Comparison of ENCODE assay signal across 3 cellular contexts in genomic region chr1:235614442-235614954, GRCh38.
A peak's percentile ranks its signal among the peaks of the same experiment; 100 is the strongest.
TF ChIP-seq lines count a peak whose summit lies in the region.

No MANE protein-coding gene starts in this region.

TF ChIP-seq in HCT116, 20 proteins besides CTCF, POLR2A, EP300 and RAD21:
- no peak for TF ChIP-seq MAX (IDR thresholded peaks at IDR 0.05)
- no peak for TF ChIP-seq CBX3 (IDR thresholded peaks at IDR 0.05; ENCODE audit: low read depth)
- TF ChIP-seq JUND (IDR thresholded peaks at IDR 0.05): no peak
- no peak for TF ChIP-seq ELF1 (IDR thresholded peaks at IDR 0.05; ENCODE audit: borderline replicate concordance, low read depth)
- TF ChIP-seq ZFX (IDR thresholded peaks at IDR 0.05): no peak
- no peak for TF ChIP-seq REST (IDR thresholded peaks at IDR 0.05; ENCODE audit: low read depth)
- TF ChIP-seq SIN3A (IDR thresholded peaks at IDR 0.05; ENCODE audit: low read depth): no peak
- TF ChIP-seq EGR1 (IDR thresholded peaks at IDR 0.05; ENCODE audit: low read depth): no peak
- no peak for TF ChIP-seq SRF (IDR thresholded peaks at IDR 0.05; ENCODE audit: low read depth)
- TF ChIP-seq ZNF274 (IDR thresholded peaks at IDR 0.05; ENCODE audit: low read depth, low read length): no peak
- no peak for TF ChIP-seq EZH2 (IDR thresholded peaks at IDR 0.05)
- no peak for TF ChIP-seq POLR2AphosphoS5 (IDR thresholded peaks at IDR 0.05; ENCODE audit: low read depth, low read length)
- no peak for TF ChIP-seq CEBPB (IDR thresholded peaks at IDR 0.05; ENCODE audit: low read depth)
- TF ChIP-seq ZBTB33 (IDR thresholded peaks at IDR 0.05; ENCODE audit: extremely low read depth, insufficient replicate concordance, low read length): no peak
- TF ChIP-seq EZH2phosphoT487 (IDR thresholded peaks at IDR 0.05; ENCODE audit: borderline replicate concordance): no peak

TF ChIP-seq in H1, 55 proteins besides CTCF, POLR2A, EP300 and RAD21:
- TF ChIP-seq SP1 (IDR thresholded peaks at IDR 0.05; ENCODE audit: low read depth, low read length): no peak
- TF ChIP-seq MAX (IDR thresholded peaks at IDR 0.05): 0 out of 2 replicates have a peak, but pooled peaks have one; percentile 10

TF ChIP-seq in HepG2, 621 proteins besides CTCF, POLR2A, EP300 and RAD21 (continues in another document):
- TF ChIP-seq RFXAP (CRISPR knock-in tag; IDR thresholded peaks at IDR 0.05; ENCODE audit: borderline replicate concordance) (peak; percentile 36; the same call in 1 of the 2 replicates), NRL (CRISPR knock-in tag; IDR thresholded peaks at IDR 0.05; ENCODE audit: borderline replicate concordance) (0 out of 2 replicates have a peak, but pooled peaks have one; percentile 78), KLF12 (CRISPR knock-in tag; IDR thresholded peaks at IDR 0.05; ENCODE audit: borderline replicate concordance) (no peak), ZNF160 (CRISPR knock-in tag; IDR thresholded peaks at IDR 0.05) (no peak), SCMH1 (CRISPR knock-in tag; IDR thresholded peaks at IDR 0.05; ENCODE audit: borderline replicate concordance) (no peak), KDM6A (CRISPR knock-in tag; IDR thresholded peaks at IDR 0.05; ENCODE audit: low read depth) (peak; percentile 51), ZC3H4 (CRISPR knock-in tag; IDR thresholded peaks at IDR 0.05; ENCODE audit: borderline replicate concordance) (no peak), IRX3 (CRISPR knock-in tag; IDR thresholded peaks at IDR 0.05; ENCODE audit: borderline replicate concordance, low read depth) (no peak), RFX3 (CRISPR knock-in tag; IDR thresholded peaks at IDR 0.05) (no peak), ZNF124 (CRISPR knock-in tag; IDR thresholded peaks at IDR 0.05) (peak; percentile 78; the same call in 1 of the 2 replicates), CBX1 (IDR thresholded peaks at IDR 0.05; ENCODE audit: low read depth) (no peak), TCF7L2 (IDR thresholded peaks at IDR 0.05; ENCODE audit: low read depth, low read length) (no peak), SMARCC2 (IDR thresholded peaks at IDR 0.05) (no peak), HOMEZ (CRISPR knock-in tag; IDR thresholded peaks at IDR 0.05; ENCODE audit: low read depth) (peak; percentile 11; the same call in 1 of the 2 replicates), HOXD1 (CRISPR knock-in tag; IDR thresholded peaks at IDR 0.05) (no peak), ZNF326 (CRISPR knock-in tag; IDR thresholded peaks at IDR 0.05; ENCODE audit: borderline replicate concordance) (no peak), ZNF572 (CRISPR knock-in tag; IDR thresholded peaks at IDR 0.05) (peak; percentile 48; the same call in 1 of the 2 replicates), ZNF34 (CRISPR knock-in tag; IDR thresholded peaks at IDR 0.05; ENCODE audit: borderline replicate concordance) (no peak), MIER2 (CRISPR knock-in tag; IDR thresholded peaks at IDR 0.05) (peak; percentile 60; the same call in 1 of the 2 replicates), ZNF780A (CRISPR knock-in tag; IDR thresholded peaks at IDR 0.05) (no peak), SOX5 (CRISPR knock-in tag; IDR thresholded peaks at IDR 0.05; ENCODE audit: borderline replicate concordance) (peak; percentile 12; the same call in 1 of the 2 replicates), PHF20 (CRISPR knock-in tag; IDR thresholded peaks at IDR 0.05) (no peak; the same call in 1 of the 2 replicates), NCOR1 (IDR thresholded peaks at IDR 0.05; ENCODE audit: borderline replicate concordance, low read length) (peak; percentile 54; the same call in 1 of the 2 replicates), ZNF598 (CRISPR knock-in tag; IDR thresholded peaks at IDR 0.05; ENCODE audit: borderline replicate concordance) (peak; percentile 94; the same call in 1 of the 2 replicates), SP140L (CRISPR knock-in tag; IDR thresholded peaks at IDR 0.05; ENCODE audit: borderline replicate concordance) (no peak), TBP (CRISPR knock-in tag; IDR thresholded peaks at IDR 0.05) (no peak), RFX1 (IDR thresholded peaks at IDR 0.05) (no peak), KMT2B (CRISPR knock-in tag; IDR thresholded peaks at IDR 0.05) (0 out of 2 replicates have a peak, but pooled peaks have one; percentile 31), GLI4 (CRISPR knock-in tag; IDR thresholded peaks at IDR 0.05; ENCODE audit: borderline replicate concordance) (no peak), UBTF (CRISPR knock-in tag; IDR thresholded peaks at IDR 0.05) (peak; percentile 85), ETV6 (CRISPR knock-in tag; conservative IDR thresholded peaks at IDR 0.05) (no peak), RAD51 (IDR thresholded peaks at IDR 0.05; ENCODE audit: borderline replicate concordance) (no peak)
- TF ChIP-seq, protein P1, sequence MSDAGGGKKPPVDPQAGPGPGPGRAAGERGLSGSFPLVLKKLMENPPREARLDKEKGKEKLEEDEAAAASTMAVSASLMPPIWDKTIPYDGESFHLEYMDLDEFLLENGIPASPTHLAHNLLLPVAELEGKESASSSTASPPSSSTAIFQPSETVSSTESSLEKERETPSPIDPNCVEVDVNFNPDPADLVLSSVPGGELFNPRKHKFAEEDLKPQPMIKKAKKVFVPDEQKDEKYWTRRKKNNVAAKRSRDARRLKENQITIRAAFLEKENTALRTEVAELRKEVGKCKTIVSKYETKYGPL (CRISPR knock-in tag; IDR thresholded peaks at IDR 0.05): no peak
- TF ChIP-seq, protein P2, sequence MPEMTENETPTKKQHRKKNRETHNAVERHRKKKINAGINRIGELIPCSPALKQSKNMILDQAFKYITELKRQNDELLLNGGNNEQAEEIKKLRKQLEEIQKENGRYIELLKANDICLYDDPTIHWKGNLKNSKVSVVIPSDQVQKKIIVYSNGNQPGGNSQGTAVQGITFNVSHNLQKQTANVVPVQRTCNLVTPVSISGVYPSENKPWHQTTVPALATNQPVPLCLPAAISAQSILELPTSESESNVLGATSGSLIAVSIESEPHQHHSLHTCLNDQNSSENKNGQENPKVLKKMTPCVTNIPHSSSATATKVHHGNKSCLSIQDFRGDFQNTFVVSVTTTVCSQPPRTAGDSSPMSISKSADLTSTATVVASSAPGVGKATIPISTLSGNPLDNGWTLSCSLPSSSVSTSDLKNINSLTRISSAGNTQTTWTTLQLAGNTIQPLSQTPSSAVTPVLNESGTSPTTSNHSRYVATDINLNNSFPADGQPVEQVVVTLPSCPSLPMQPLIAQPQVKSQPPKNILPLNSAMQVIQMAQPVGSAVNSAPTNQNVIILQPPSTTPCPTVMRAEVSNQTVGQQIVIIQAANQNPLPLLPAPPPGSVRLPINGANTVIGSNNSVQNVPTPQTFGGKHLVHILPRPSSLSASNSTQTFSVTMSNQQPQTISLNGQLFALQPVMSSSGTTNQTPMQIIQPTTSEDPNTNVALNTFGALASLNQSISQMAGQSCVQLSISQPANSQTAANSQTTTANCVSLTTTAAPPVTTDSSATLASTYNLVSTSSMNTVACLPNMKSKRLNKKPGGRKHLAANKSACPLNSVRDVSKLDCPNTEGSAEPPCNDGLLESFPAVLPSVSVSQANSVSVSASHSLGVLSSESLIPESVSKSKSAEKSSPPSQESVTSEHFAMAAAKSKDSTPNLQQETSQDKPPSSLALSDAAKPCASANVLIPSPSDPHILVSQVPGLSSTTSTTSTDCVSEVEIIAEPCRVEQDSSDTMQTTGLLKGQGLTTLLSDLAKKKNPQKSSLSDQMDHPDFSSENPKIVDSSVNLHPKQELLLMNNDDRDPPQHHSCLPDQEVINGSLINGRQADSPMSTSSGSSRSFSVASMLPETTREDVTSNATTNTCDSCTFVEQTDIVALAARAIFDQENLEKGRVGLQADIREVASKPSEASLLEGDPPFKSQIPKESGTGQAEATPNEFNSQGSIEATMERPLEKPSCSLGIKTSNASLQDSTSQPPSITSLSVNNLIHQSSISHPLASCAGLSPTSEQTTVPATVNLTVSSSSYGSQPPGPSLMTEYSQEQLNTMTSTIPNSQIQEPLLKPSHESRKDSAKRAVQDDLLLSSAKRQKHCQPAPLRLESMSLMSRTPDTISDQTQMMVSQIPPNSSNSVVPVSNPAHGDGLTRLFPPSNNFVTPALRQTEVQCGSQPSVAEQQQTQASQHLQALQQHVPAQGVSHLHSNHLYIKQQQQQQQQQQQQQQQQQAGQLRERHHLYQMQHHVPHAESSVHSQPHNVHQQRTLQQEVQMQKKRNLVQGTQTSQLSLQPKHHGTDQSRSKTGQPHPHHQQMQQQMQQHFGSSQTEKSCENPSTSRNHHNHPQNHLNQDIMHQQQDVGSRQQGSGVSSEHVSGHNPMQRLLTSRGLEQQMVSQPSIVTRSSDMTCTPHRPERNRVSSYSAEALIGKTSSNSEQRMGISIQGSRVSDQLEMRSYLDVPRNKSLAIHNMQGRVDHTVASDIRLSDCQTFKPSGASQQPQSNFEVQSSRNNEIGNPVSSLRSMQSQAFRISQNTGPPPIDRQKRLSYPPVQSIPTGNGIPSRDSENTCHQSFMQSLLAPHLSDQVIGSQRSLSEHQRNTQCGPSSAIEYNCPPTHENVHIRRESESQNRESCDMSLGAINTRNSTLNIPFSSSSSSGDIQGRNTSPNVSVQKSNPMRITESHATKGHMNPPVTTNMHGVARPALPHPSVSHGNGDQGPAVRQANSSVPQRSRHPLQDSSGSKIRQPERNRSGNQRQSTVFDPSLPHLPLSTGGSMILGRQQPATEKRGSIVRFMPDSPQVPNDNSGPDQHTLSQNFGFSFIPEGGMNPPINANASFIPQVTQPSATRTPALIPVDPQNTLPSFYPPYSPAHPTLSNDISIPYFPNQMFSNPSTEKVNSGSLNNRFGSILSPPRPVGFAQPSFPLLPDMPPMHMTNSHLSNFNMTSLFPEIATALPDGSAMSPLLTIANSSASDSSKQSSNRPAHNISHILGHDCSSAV (CRISPR knock-in tag; IDR thresholded peaks at IDR 0.05; ENCODE audit: borderline replicate concordance): no peak
- TF ChIP-seq, protein P3, sequence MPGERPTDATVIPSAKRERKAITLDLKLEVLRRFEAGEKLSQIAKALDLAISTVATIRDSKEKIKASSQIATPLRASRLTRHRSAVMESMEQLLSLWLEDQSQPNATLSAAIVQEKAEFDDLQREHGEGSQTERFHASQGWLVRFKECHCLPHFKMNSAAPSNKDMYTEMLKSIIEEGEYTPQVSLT (CRISPR knock-in tag; IDR thresholded peaks at IDR 0.05; ENCODE audit: borderline replicate concordance, low read depth): no peak
- TF ChIP-seq, protein P4, sequence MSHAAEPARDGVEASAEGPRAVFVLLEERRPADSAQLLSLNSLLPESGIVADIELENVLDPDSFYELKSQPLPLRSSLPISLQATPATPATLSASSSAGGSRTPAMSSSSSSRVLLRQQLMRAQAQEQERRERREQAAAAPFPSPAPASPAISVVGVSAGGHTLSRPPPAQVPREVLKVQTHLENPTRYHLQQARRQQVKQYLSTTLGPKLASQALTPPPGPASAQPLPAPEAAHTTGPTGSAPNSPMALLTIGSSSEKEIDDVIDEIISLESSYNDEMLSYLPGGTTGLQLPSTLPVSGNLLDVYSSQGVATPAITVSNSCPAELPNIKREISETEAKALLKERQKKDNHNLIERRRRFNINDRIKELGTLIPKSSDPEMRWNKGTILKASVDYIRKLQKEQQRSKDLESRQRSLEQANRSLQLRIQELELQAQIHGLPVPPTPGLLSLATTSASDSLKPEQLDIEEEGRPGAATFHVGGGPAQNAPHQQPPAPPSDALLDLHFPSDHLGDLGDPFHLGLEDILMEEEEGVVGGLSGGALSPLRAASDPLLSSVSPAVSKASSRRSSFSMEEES (CRISPR knock-in tag; IDR thresholded peaks at IDR 0.05): 0 out of 2 replicates have a peak, but pooled peaks have one; percentile 19
- TF ChIP-seq, protein P5, sequence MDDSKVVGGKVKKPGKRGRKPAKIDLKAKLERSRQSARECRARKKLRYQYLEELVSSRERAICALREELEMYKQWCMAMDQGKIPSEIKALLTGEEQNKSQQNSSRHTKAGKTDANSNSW (CRISPR knock-in tag; IDR thresholded peaks at IDR 0.05; ENCODE audit: borderline replicate concordance): no peak
- TF ChIP-seq, protein P6, sequence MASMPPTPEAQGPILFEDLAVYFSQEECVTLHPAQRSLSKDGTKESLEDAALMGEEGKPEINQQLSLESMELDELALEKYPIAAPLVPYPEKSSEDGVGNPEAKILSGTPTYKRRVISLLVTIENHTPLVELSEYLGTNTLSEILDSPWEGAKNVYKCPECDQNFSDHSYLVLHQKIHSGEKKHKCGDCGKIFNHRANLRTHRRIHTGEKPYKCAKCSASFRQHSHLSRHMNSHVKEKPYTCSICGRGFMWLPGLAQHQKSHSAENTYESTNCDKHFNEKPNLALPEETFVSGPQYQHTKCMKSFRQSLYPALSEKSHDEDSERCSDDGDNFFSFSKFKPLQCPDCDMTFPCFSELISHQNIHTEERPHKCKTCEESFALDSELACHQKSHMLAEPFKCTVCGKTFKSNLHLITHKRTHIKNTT (CRISPR knock-in tag; IDR thresholded peaks at IDR 0.05): no peak
- TF ChIP-seq, protein P7, sequence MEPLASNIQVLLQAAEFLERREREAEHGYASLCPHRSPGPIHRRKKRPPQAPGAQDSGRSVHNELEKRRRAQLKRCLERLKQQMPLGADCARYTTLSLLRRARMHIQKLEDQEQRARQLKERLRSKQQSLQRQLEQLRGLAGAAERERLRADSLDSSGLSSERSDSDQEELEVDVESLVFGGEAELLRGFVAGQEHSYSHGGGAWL (CRISPR knock-in tag; IDR thresholded peaks at IDR 0.05): no peak
